ENCODE assay signal across 17 cellular contexts in genomic region chr10:14917827-14918226, GRCh38.
DNase-seq lines count a peak whose midpoint lies in the region; FAIRE-seq and TF ChIP-seq lines count a peak whose summit lies in the region.
"Had no signal": no experiment of that assay in that cellular context is flagged by ENCODE, and none has a peak within 500 bp of the region (broad histone marks: within the 10 kb centered on the region; RNA-seq: fewer than 3 reads in every experiment).

No MANE protein-coding gene starts in this region.

- H4K20me1 ChIP-seq in BLaER1 (no peaks in the 10 kb centered on the region), KMS-11 (ENCODE audit: insufficient read depth) (no peaks in the 10 kb centered on the region)

- peaks cover 58% of the 10 kb centered on the region for H3K9me3 ChIP-seq in BLaER1

- H3K4me1 ChIP-seq in BLaER1 (no peaks in the 10 kb centered on the region), KMS-11 (ENCODE audit: low read depth, poor library complexity, severe bottlenecking) (peaks cover 41% of the 10 kb centered on the region)
- H3K4me1 ChIP-seq: HAP-1 had no signal

- H3K79me2 ChIP-seq in KMS-11 (ENCODE audit: insufficient read depth, low read depth), result no peaks in the 10 kb centered on the region; the same call in 1 of the 2 replicates

- TF ChIP-seq POLR2A in H54 (IDR thresholded peaks at IDR 0.05; ENCODE audit: low read depth, low read length), result no peak

- H3K36me3 ChIP-seq in BLaER1, result peaks cover 97% of the 10 kb centered on the region
- peaks cover 20% of the 10 kb centered on the region; the same call in 1 of the 2 replicates for H3K36me3 ChIP-seq in KMS-11 (ENCODE audit: insufficient read depth)

- TF ChIP-seq CTCF in KMS-11 (conservative IDR thresholded peaks at IDR 0.05; ENCODE audit: low read depth, low read length), result no peak

- H3K27ac ChIP-seq in BLaER1 (no peak overlapping the region), KMS-11 (peak overlapping the region; percentile 93)

- no peak for DNase-seq in H54 (ENCODE audit: insufficient read length, low spot score)
- no peak for DNase-seq in central memory CD4-positive, alpha-beta T cell
- no peak for DNase-seq in kidney glomerular epithelial cell (lab: John Stamatoyannopoulos, UW)
- DNase-seq in NOMO-1 treated with dmso at 0.1 percent for 144 hours (lab: John Stamatoyannopoulos, UW; ENCODE audit: unreplicated experiment), result no peak
- DNase-seq: C1 segment of cervical spinal cord; Calu3; CD4-positive, alpha-beta memory T cell; COR-L47; DMS53; DMS79 treated with DMSO at 0.1 percent for 48 hours; GF-D8 had no signal

- H3K9ac ChIP-seq in BLaER1, result no peak overlapping the region
- H3K9ac ChIP-seq in KMS-11, result no peak overlapping the region

- H3K4me3 ChIP-seq in BLaER1 (0 out of 2 replicates have a peak overlapping the region, but pooled peaks have one; percentile 18), KMS-11 (IDR thresholded peaks at IDR 0.05; ENCODE audit: insufficient read depth, low read depth, low read length) (no peak overlapping the region)
- H3K4me3 ChIP-seq: GM23338, HAP-1 had no signal

- H2AFZ ChIP-seq in KMS-11 (ENCODE audit: low read depth), result no peak overlapping the region
- H2AFZ ChIP-seq: GM23338 had no signal

- no peaks in the 10 kb centered on the region for H3K27me3 ChIP-seq in BLaER1
- H3K27me3 ChIP-seq in KMS-11 (ENCODE audit: insufficient read depth, low read depth), result no peaks in the 10 kb centered on the region

- H3K4me2 ChIP-seq in BLaER1 (no peak overlapping the region), KMS-11 (0 out of 2 replicates have a peak overlapping the region, but pooled peaks have one; percentile 77)
- H3K4me2 ChIP-seq: GM23338 had no signal

- peak; percentile 30 for FAIRE-seq in H54 (lab: Jason Lieb, UNC)
- FAIRE-seq: GM12891, GM18507 had no signal
